Comparison of ENCODE assay signal across 9 cellular contexts in genomic region chr11:57597971-57598830, GRCh38. TPM values are rescaled to one million over a fixed set of nuclear protein-coding genes. Genes with fewer than 3 reads are reported as not detected.
DNase-seq lines count a peak whose midpoint lies in the region; ATAC-seq and TF ChIP-seq lines count a peak whose summit lies in the region.
"Had no signal": no experiment of that assay in that cellular context is flagged by ENCODE, and none has a peak within 500 bp of the region (broad histone marks: within the 10 kb centered on the region; RNA-seq: fewer than 3 reads in every experiment).

No MANE protein-coding gene starts in this region.

- no TSS peak for BruUV-seq in Calu3 (replicated peaks; lab: Mats Ljungman, UMichigan)

- peak; percentile 44 for DNase-seq in Calu3
- peak; percentile 83 for DNase-seq in right atrium auricular region (ENCODE audit: low spot score)
- peak; percentile 19 to 93 (median 58) for DNase-seq in posterior cingulate gyrus
- no peak for DNase-seq in COLO668 (lab: John Stamatoyannopoulos, UW; ENCODE audit: unreplicated experiment)
- no peak for DNase-seq in NCI-H510A treated with DMSO at 0.1 percent for 48 hours (lab: John Stamatoyannopoulos, UW)
- DNase-seq in HUDEP-2 (lab: John Stamatoyannopoulos, UW; ENCODE audit: unreplicated experiment in 76 of 76), result no peak

- ATAC-seq in GM18873 (IDR thresholded peaks at IDR 0.05; ENCODE audit: low FRiP score, unreplicated experiment), result no peak

- H3K9me3 ChIP-seq in right atrium auricular region, result no peaks in the 10 kb centered on the region

- H3K4me1 ChIP-seq in right atrium auricular region, result peaks cover 0 to 9% of the 10 kb centered on the region in 2 donors

- no peaks in the 10 kb centered on the region for H3K27me3 ChIP-seq in right atrium auricular region

- CTCF ChIA-PET in Calu3 (lab: Charles Lee), result interaction anchor here (0.5 to 0.8 kb wide), 4 partner anchors 23 to 261 kb away, joined by 3 to 4 read pairs (median 4); partner anchors contain the start of gene UBE2L6

- H3K27ac ChIP-seq in adipose tissue (ENCODE audit: low read depth, low read length) (peak overlapping the region; percentile 99), right atrium auricular region (peak overlapping the region; percentile 87 to 88)

- peaks cover 22% of the 10 kb centered on the region for H3K27me3 Mint-ChIP-seq in Calu3 (ENCODE audit: unreplicated experiment)

- 2 to 8% (median 3%) methylated on average over 28 to 32 of the region's 32 CpGs for WGBS in adipose tissue, 3 donors

- H3K27ac Mint-ChIP-seq in Calu3 (ENCODE audit: unreplicated experiment), result no peak overlapping the region
- H3K27ac Mint-ChIP-seq: activated naive CD8-positive, alpha-beta T cell had no signal

- H3K4me1 Mint-ChIP-seq in Calu3 (ENCODE audit: low read depth, unreplicated experiment), result peaks cover 27% of the 10 kb centered on the region

- no peaks in the 10 kb centered on the region for H3K36me3 ChIP-seq in right atrium auricular region

- intact Hi-C loops in Calu3 (cut with micrococcal nuclease; ENCODE audit: unreplicated experiment), result no loop called here
- intact Hi-C loops in posterior cingulate gyrus (cut with DNase I), result no loop called here

- peak overlapping the region; percentile 54 for H3K4me3 Mint-ChIP-seq in Calu3 (ENCODE audit: low read depth, unreplicated experiment)
- H3K4me3 Mint-ChIP-seq: activated naive CD8-positive, alpha-beta T cell had no signal

- TF ChIP-seq CTCF in Calu3 (IDR thresholded peaks at IDR 0.05; ENCODE audit: unreplicated experiment) (no peak), right atrium auricular region (IDR thresholded peaks at IDR 0.05) (no peak)

- no peaks in the 10 kb centered on the region for H3K9me3 Mint-ChIP-seq in Calu3 (ENCODE audit: low read depth, unreplicated experiment)

- H3K4me3 ChIP-seq in right atrium auricular region, result peak overlapping the region; percentile 54 to 64

- H3K36me3 Mint-ChIP-seq in Calu3 (ENCODE audit: insufficient read depth, unreplicated experiment), result peaks cover 8% of the 10 kb centered on the region
- H3K36me3 Mint-ChIP-seq: activated naive CD8-positive, alpha-beta T cell had no signal

RNA-seq across cellular contexts. Expression of gene SERPING1, which starts 0.7 kb away (rescaled TPM):
- total RNA-seq in Calu3 (2022), result 61.8 and 112 TPM in 2 replicates
- 100 to 1,000 TPM; 163 to 672 (median 549) TPM for polyA plus RNA-seq in adipose tissue
- total RNA-seq in right atrium auricular region, result 100 to 1,000 TPM; 210 to 851 TPM

RNA-seq across cellular contexts. Expression of gene UBE2L6, which starts 30.7 kb away (rescaled TPM):
- total RNA-seq in Calu3 (2022), result 80.8 and 170 TPM in 2 replicates
- polyA plus RNA-seq in adipose tissue, result 100 to 1,000 TPM in 1 of 3 donors, 10 to 100 TPM in 2; 20.1 to 111 (median 38.6) TPM
- 10 to 100 TPM in 1 of 2 donors, 1 to 10 TPM in 1; 8.1 to 22.5 TPM for total RNA-seq in right atrium auricular region

RNA-seq across cellular contexts. Expression of gene YPEL4, which starts 51.5 kb away (rescaled TPM):
- total RNA-seq in Calu3 (2022), result 0.28 TPM in 1 of 2 replicates, not detected in the other
- polyA plus RNA-seq in adipose tissue, result 1 to 10 TPM in 1 of 3 donors, under 1 TPM in 2; 0.17 to 3.5 (median 0.58) TPM
- under 1 TPM; 0.55 to 0.63 TPM for total RNA-seq in right atrium auricular region

RNA-seq across cellular contexts. Expression of gene CLP1, which starts 59.4 kb away (rescaled TPM):
- 15.2 and 18.6 TPM in 2 replicates for total RNA-seq in Calu3 (2022)
- polyA plus RNA-seq in adipose tissue, result 10 to 100 TPM in 1 of 3 donors, 1 to 10 TPM in 2; 5.5 to 13.6 (median 6.1) TPM
- 1 to 10 TPM; 5.9 to 8.1 TPM for total RNA-seq in right atrium auricular region

Comparison
In these comparisons a context has a peak if more than half of its experiments do, and no peak if none do; other contexts are left out.
1. DNase-seq: peak in Calu3 (single experiment), right atrium auricular region (single experiment) and posterior cingulate gyrus (10 of 10); none in COLO668 (single experiment), NCI-H510A treated with DMSO at 0.1 percent for 48 hours (single experiment) and HUDEP-2 (0 of 76).